ENCODE assay signal across 16 cellular contexts in the genomic region with DNA sequence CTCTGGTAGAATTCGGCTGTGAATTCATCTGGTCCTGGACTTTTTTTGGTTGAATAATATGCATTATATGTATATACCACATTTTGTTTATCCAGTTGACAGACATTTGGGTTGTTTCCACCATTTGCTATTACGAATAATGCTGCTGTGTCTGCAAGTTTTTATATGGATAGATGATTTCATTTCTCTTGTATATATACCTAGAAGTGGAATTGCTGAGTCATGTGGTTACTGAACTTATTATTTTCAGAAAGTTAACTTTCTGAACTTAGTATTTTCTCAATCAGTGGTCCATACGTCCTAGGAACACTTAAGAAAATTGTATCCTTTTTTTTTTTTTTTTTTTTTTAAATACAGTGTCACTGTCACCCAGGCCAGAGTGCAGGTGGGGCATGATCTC.
DNase-seq lines count a peak whose midpoint lies in the region; ATAC-seq, FAIRE-seq and TF ChIP-seq lines count a peak whose summit lies in the region.
"Had no signal": no experiment of that assay in that cellular context is flagged by ENCODE, and none has a peak within 500 bp of the region (broad histone marks: within the 10 kb centered on the region; RNA-seq: fewer than 3 reads in every experiment).

No MANE protein-coding gene starts in this region.

- BruUV-seq in HepG2 (replicated peaks; lab: Mats Ljungman, UMichigan) (no TSS peak), K562 (replicated peaks; lab: Mats Ljungman, UMichigan) (no TSS peak)

- no peaks in the 10 kb centered on the region for H3K9me3 ChIP-seq in HepG2 (ENCODE audit: low read length)
- H3K9me3 ChIP-seq in right lobe of liver, result no peaks in the 10 kb centered on the region
- no peaks in the 10 kb centered on the region for H3K9me3 ChIP-seq in K562 (replicated peaks; ENCODE audit: control insufficient read depth, insufficient read depth, low read depth, low read length)
- H3K9me3 ChIP-seq in psoas muscle, result no peaks in the 10 kb centered on the region
- H3K9me3 ChIP-seq in neural progenitor cell (ENCODE audit: low read depth), result no peaks in the 10 kb centered on the region
- H3K9me3 ChIP-seq: BE2C had no signal

- FAIRE-seq in HepG2 (lab: Jason Lieb, UNC) (no peak), K562 (lab: Jason Lieb, UNC) (no peak)
- FAIRE-seq: GM12878, GM18507 had no signal

- H3K4me1 ChIP-seq in HepG2 (ENCODE audit: insufficient read depth, low read length) (no peaks in the 10 kb centered on the region), right lobe of liver (no peaks in the 10 kb centered on the region), K562 (replicated peaks in 1 of 2; ENCODE audit: control insufficient read depth in 2 of 2, insufficient read depth in 2 of 2, low read length in 2 of 2) (no peaks in the 10 kb centered on the region), psoas muscle (no peaks in the 10 kb centered on the region), neural progenitor cell (no peaks in the 10 kb centered on the region)
- H3K4me1 ChIP-seq: BE2C had no signal

- H2AFZ ChIP-seq in HepG2 (ENCODE audit: low read length) (no peak overlapping the region), K562 (ENCODE audit: low read depth, low read length) (no peak overlapping the region), neural progenitor cell (replicated peaks) (no peak overlapping the region)
- H2AFZ ChIP-seq: GM23338 had no signal

- TF ChIP-seq CTCF in HepG2 (CRISPR knock-in tag; IDR thresholded peaks at IDR 0.05) (no peak), right lobe of liver (IDR thresholded peaks at IDR 0.05) (no peak), K562 (IDR thresholded peaks at IDR 0.05 in 2 of 3, conservative IDR thresholded peaks at IDR 0.05 in 1 of 3; ENCODE audit: insufficient read depth in 2 of 3, low read depth in 1 of 3, low read length in 3 of 3) (no peak), psoas muscle (IDR thresholded peaks at IDR 0.05) (no peak), neural progenitor cell (IDR thresholded peaks at IDR 0.05) (no peak), brain microvascular endothelial cell (IDR thresholded peaks at IDR 0.05; ENCODE audit: low read depth, low read length, missing control alignments) (no peak)

- no peaks in the 10 kb centered on the region for H3K79me2 ChIP-seq in HepG2 (ENCODE audit: insufficient read depth, low read length)
- peaks cover 19% of the 10 kb centered on the region; the same call in 2 of the 3 replicates for H3K79me2 ChIP-seq in K562 (ENCODE audit: control insufficient read depth, insufficient read depth, low read length)
- peaks cover 36% of the 10 kb centered on the region for H3K79me2 ChIP-seq in neural progenitor cell (ENCODE audit: low read depth)

- CTCF ChIA-PET in HepG2 (lab: Yijun Ruan, JAX; ENCODE audit: low intra/inter-chr PET ratio, low total read pairs), result no interaction called here
- CTCF ChIA-PET in K562 (lab: Yijun Ruan, JAX; ENCODE audit: low intra/inter-chr PET ratio), result no interaction called here

- POLR2A ChIA-PET in HepG2 (lab: Yijun Ruan, JAX), result no interaction called here
- POLR2A ChIA-PET in K562 (lab: Yijun Ruan, JAX), result interaction anchor here (1.0 kb wide), 1 partner anchor 16 kb away, joined by 3 read pairs; no protein-coding TSS in a partner anchor

- H4K20me1 ChIP-seq in HepG2 (ENCODE audit: insufficient read depth, low read length) (no peaks in the 10 kb centered on the region), K562 (replicated peaks; ENCODE audit: control insufficient read depth, insufficient read depth, low read length) (no peaks in the 10 kb centered on the region), neural progenitor cell (ENCODE audit: low read depth) (no peaks in the 10 kb centered on the region)

- H3K9me3 Mint-ChIP-seq in neural progenitor cell, result peaks cover 5% of the 10 kb centered on the region
- H3K9me3 Mint-ChIP-seq: CD4-positive, alpha-beta memory T cell; GM23338; H9 had no signal

- H3K27me3 ChIP-seq in HepG2 (ENCODE audit: control insufficient read depth in 1 of 2, insufficient read depth in 2 of 2, low read length in 2 of 2) (no peaks in the 10 kb centered on the region), right lobe of liver (no peaks in the 10 kb centered on the region), K562 (ENCODE audit: control insufficient read depth in 2 of 2, insufficient read depth in 2 of 2, low read length in 2 of 2) (no peaks in the 10 kb centered on the region), psoas muscle (ENCODE audit: insufficient read depth in 3 of 3, low read length in 2 of 3) (no peaks in the 10 kb centered on the region), neural progenitor cell (no peaks in the 10 kb centered on the region), brain microvascular endothelial cell (replicated peaks) (no peaks in the 10 kb centered on the region)
- H3K27me3 ChIP-seq: BE2C had no signal

- peaks cover 61% of the 10 kb centered on the region for H3K36me3 Mint-ChIP-seq in neural progenitor cell

- H3K4me2 ChIP-seq in HepG2 (ENCODE audit: low read depth, low read length), result no peak overlapping the region
- no peak overlapping the region for H3K4me2 ChIP-seq in K562 (ENCODE audit: insufficient read depth, low read length)
- no peak overlapping the region for H3K4me2 ChIP-seq in neural progenitor cell
- H3K4me2 ChIP-seq: GM23338 had no signal

- peaks cover 2% of the 10 kb centered on the region for H3K4me1 Mint-ChIP-seq in neural progenitor cell
- H3K4me1 Mint-ChIP-seq: GM23338, H9 had no signal

- no peaks in the 10 kb centered on the region for H3F3A ChIP-seq in neural progenitor cell (ENCODE audit: low read depth)

- 96% methylated on average over 3 of the region's 3 CpGs for WGBS in HepG2 (ENCODE audit: low lambda C conversion rate)
- WGBS in right lobe of liver (ENCODE audit: insufficient coverage, low coverage, low lambda C conversion rate, missing lambda C conversion rate), result 83% methylated on average over 3 of the region's 3 CpGs
- 96% methylated on average over 3 of the region's 3 CpGs for WGBS in K562 (ENCODE audit: insufficient coverage, low coverage, missing lambda C conversion rate)
- WGBS in psoas muscle, 3 donors, result 53 to 67% (median 57%) methylated on average over 3 of the region's 3 CpGs

- DNase-seq in HepG2 (ENCODE audit: low spot score), result no peak
- DNase-seq in right lobe of liver, result no peak
- DNase-seq in K562 (ENCODE audit: extremely low read depth in 1 of 4, low spot score in 3 of 4), result no peak
- no peak for DNase-seq in psoas muscle
- DNase-seq in neural progenitor cell (ENCODE audit: low spot score), result no peak
- DNase-seq in NCI-H2029 treated with DMSO at 0.1 percent for 48 hours (lab: John Stamatoyannopoulos, UW), result no peak
- DNase-seq in brain microvascular endothelial cell, result no peak
- DNase-seq: 8988T; BE2C; CD4-positive, alpha-beta memory T cell; DMS79; H9 had no signal

- no peak overlapping the region for H3K9ac ChIP-seq in HepG2 (ENCODE audit: insufficient read depth, low read depth, low read length)
- no peak overlapping the region for H3K9ac ChIP-seq in K562 (ENCODE audit: insufficient read depth in 1 of 2, low read depth in 2 of 2, low read length in 2 of 2)
- H3K9ac ChIP-seq in neural progenitor cell, result no peak overlapping the region

- no peaks in the 10 kb centered on the region for H3K9me1 ChIP-seq in K562 (ENCODE audit: control insufficient read depth, insufficient read depth, low read length)

- TF ChIP-seq EP300 in HepG2 (IDR thresholded peaks at IDR 0.05; ENCODE audit: low read depth in 2 of 2, low read length in 2 of 2) (no peak), HepG2 (CRISPR knock-in tag; IDR thresholded peaks at IDR 0.05; ENCODE audit: borderline replicate concordance) (no peak), K562 (IDR thresholded peaks at IDR 0.05; ENCODE audit: low read length) (no peak)

- H3K27ac Mint-ChIP-seq in neural progenitor cell, result no peak overlapping the region
- H3K27ac Mint-ChIP-seq: CD4-positive, alpha-beta memory T cell; GM23338 had no signal

- intact Hi-C loops in HepG2 (cut with micrococcal nuclease; ENCODE audit: unreplicated experiment) (loop anchor here (5.0 kb wide), 1 partner anchor 554 kb away; no protein-coding TSS in a partner anchor), right lobe of liver (cut with DNase I) (no loop called here), K562 (cut with micrococcal nuclease) (no loop called here), psoas muscle (cut with DNase I) (no loop called here)

- H3K4me3 Mint-ChIP-seq in neural progenitor cell, result no peak overlapping the region
- H3K4me3 Mint-ChIP-seq: CD4-positive, alpha-beta memory T cell; GM23338; H9 had no signal

- TF ChIP-seq POLR2A in HepG2 (IDR thresholded peaks at IDR 0.05; ENCODE audit: insufficient read depth in 1 of 2, low read depth in 2 of 2, low read length in 2 of 2) (no peak), right lobe of liver (IDR thresholded peaks at IDR 0.05) (no peak), K562 (conservative IDR thresholded peaks at IDR 0.05) (no peak)

- H3K36me3 ChIP-seq in HepG2 (replicated peaks in 1 of 2; ENCODE audit: control insufficient read depth in 1 of 2, insufficient read depth in 2 of 2, low read length in 2 of 2), result peaks cover 16 to 74% of the 10 kb centered on the region in 2 experiments
- H3K36me3 ChIP-seq in right lobe of liver, result peaks cover 4 to 45% (median 22%) of the 10 kb centered on the region in 4 donors
- peaks cover 84% of the 10 kb centered on the region for H3K36me3 ChIP-seq in K562 (ENCODE audit: control insufficient read depth, insufficient read depth, low read length)
- peaks cover 0 to 71% of the 10 kb centered on the region in 2 donors for H3K36me3 ChIP-seq in psoas muscle (ENCODE audit: insufficient read depth in 1 of 2, low read depth in 1 of 2)
- H3K36me3 ChIP-seq in neural progenitor cell, result peaks cover 64% of the 10 kb centered on the region
- H3K36me3 ChIP-seq in brain microvascular endothelial cell (replicated peaks), result peaks cover 35% of the 10 kb centered on the region

- TF ChIP-seq RAD21 in HepG2 (CRISPR knock-in tag; IDR thresholded peaks at IDR 0.05) (no peak), K562 (CRISPR knock-in tag; conservative IDR thresholded peaks at IDR 0.05 in 1 of 2, IDR thresholded peaks at IDR 0.05 in 1 of 2) (no peak)

- H3K4me3 ChIP-seq in HepG2 (replicated peaks in 1 of 3; ENCODE audit: insufficient read depth in 1 of 3, low read depth in 2 of 3, low read length in 3 of 3) (no peak overlapping the region), right lobe of liver (no peak overlapping the region), K562 (no peak overlapping the region), psoas muscle (no peak overlapping the region), neural progenitor cell (no peak overlapping the region), brain microvascular endothelial cell (ENCODE audit: low read depth, low read length) (no peak overlapping the region)
- H3K4me3 ChIP-seq: GM12878, GM23338 had no signal

- ATAC-seq in HepG2 (no peak), right lobe of liver (no peak), K562 (peak; percentile 35; the same call in 1 of the 3 replicates), psoas muscle (peak; percentile 3 to 37 (median 19))
- ATAC-seq: GM12878, GM23338 had no signal

- H3K27ac ChIP-seq in HepG2 (ENCODE audit: extremely low read length, insufficient read depth, low read length) (no peak overlapping the region), right lobe of liver (no peak overlapping the region), K562 (ENCODE audit: extremely low read depth, low read depth, low read length) (no peak overlapping the region), psoas muscle (peak overlapping the region; percentile 67), neural progenitor cell (no peak overlapping the region), brain microvascular endothelial cell (no peak overlapping the region)
- H3K27ac ChIP-seq: C4-2B had no signal

- in situ Hi-C loops in HepG2 (cut with HindIII; ENCODE audit: extremely low pct_ligation_motif_present, low pct_unique_long_range_greater_than_20kb) (loop anchor here (25.0 kb wide), 1 partner anchor 1189 kb away; no protein-coding TSS in a partner anchor), K562 (cut with MboI) (no loop called here), brain microvascular endothelial cell (cut with HindIII; ENCODE audit: low pct_ligation_motif_present, low sequenced_read_pairs) (no loop called here)

- H3K27me3 Mint-ChIP-seq in neural progenitor cell (ENCODE audit: insufficient read depth, low read depth), result no peaks in the 10 kb centered on the region
- H3K27me3 Mint-ChIP-seq: CD4-positive, alpha-beta memory T cell had no signal

Comparison
In these comparisons a context has a peak if more than half of its experiments do, and no peak if none do; other contexts are left out.
1. ATAC-seq: peak in K562 (single experiment) and psoas muscle (4 of 4); none in HepG2 (single experiment) and right lobe of liver (0 of 4).
2. Of the 241 proteins assayed by ChIP-seq in both HepG2 and K562: peak only in HepG2: none; only in K562: MAFG, NFE2 and NFE2L1; in both: MAFF and MAFK; in neither: 236.